ENCODE assay signal across 19 cellular contexts in genomic region chr10:111211756-111212155, GRCh38.
A peak's percentile ranks its signal among the peaks of the same experiment; 100 is the strongest.
DNase-seq lines count a peak whose midpoint lies in the region; ATAC-seq and TF ChIP-seq lines count a peak whose summit lies in the region.
"Had no signal": no experiment of that assay in that cellular context is flagged by ENCODE, and none has a peak within 500 bp of the region (broad histone marks: within the 10 kb centered on the region; RNA-seq: fewer than 3 reads in every experiment).

No MANE protein-coding gene starts in this region.

- TF ChIP-seq CTCF in PC-3 (conservative IDR thresholded peaks at IDR 0.05; ENCODE audit: low read depth, low read length) (no peak), fibroblast of villous mesenchyme (IDR thresholded peaks at IDR 0.05; ENCODE audit: insufficient read depth, low read depth, low read length) (no peak), smooth muscle cell (IDR thresholded peaks at IDR 0.05; ENCODE audit: borderline replicate concordance, insufficient read depth, poor library complexity, severe bottlenecking) (no peak)

- H3K4me2 ChIP-seq in PC-3 (ENCODE audit: low read length) (no peak overlapping the region), smooth muscle cell (peak overlapping the region; percentile 51)
- H3K4me2 ChIP-seq: BLaER1 treated with 17β-estradiol and CSF1 and Interleukin-3, amounts not matched to agents 10 nM and 100 nM; neural progenitor cell had no signal

- POLR2A ChIA-PET in PC-3 (lab: Charles Lee; ENCODE audit: unreplicated experiment) = no interaction called here

- ATAC-seq in PC-3 = no peak
- no peak for ATAC-seq in HG02938 (IDR thresholded peaks at IDR 0.05; ENCODE audit: unreplicated experiment)
- ATAC-seq in HG02642 (IDR thresholded peaks at IDR 0.05; ENCODE audit: poor library complexity, unreplicated experiment) = no peak
- ATAC-seq: mucosa of descending colon, T-helper 17 cell, upper lobe of right lung had no signal

- CTCF ChIA-PET in PC-3 (lab: Charles Lee) = no interaction called here

- H3K27me3 ChIP-seq in PC-3 (ENCODE audit: low read length) (no peaks in the 10 kb centered on the region), smooth muscle cell (ENCODE audit: low read depth) (no peaks in the 10 kb centered on the region), H7 (ENCODE audit: control insufficient read depth, insufficient read depth, low read length) (no peaks in the 10 kb centered on the region)
- H3K27me3 ChIP-seq: BLaER1 treated with 17β-estradiol and CSF1 and Interleukin-3, amounts not matched to agents 10 nM and 100 nM; neural progenitor cell; upper lobe of right lung had no signal

- no peaks in the 10 kb centered on the region for H3K9me3 ChIP-seq in PC-3 (ENCODE audit: low read length)
- H3K9me3 ChIP-seq in smooth muscle cell (replicated peaks; ENCODE audit: low read depth) = no peaks in the 10 kb centered on the region
- H3K9me3 ChIP-seq: BLaER1 treated with 17β-estradiol and CSF1 and Interleukin-3, amounts not matched to agents 10 nM and 100 nM; mucosa of descending colon; upper lobe of right lung had no signal

- H3F3A ChIP-seq in PC-3 (ENCODE audit: low read length, unreplicated experiment) (no peaks in the 10 kb centered on the region), smooth muscle cell (ENCODE audit: low read depth) (no peaks in the 10 kb centered on the region)

- DNase-seq in SIG-M5 treated with dmso at 0.1 percent for 504 hours (lab: John Stamatoyannopoulos, UW; ENCODE audit: unreplicated experiment) (peak; percentile 2), SIG-M5 (lab: John Stamatoyannopoulos, UW) (no peak), PC-3 (peak; percentile 67), fibroblast of villous mesenchyme (ENCODE audit: low read depth) (peak; percentile 41), smooth muscle cell (lab: John Stamatoyannopoulos, UW; ENCODE audit: unreplicated experiment) (no peak), H7 (no peak)
- DNase-seq: activated CD4-positive, alpha-beta T cell treated with anti-CD3 and anti-CD28 coated beads, Interleukin-2, amount 10 ng/mL, durations not matched to agents 7 days and 5 days; KG1; mucosa of descending colon; MV-4-11; NCI-H1694; NCI-H2227 treated with DMSO at 0.1 percent for 48 hours; T-helper 17 cell; upper lobe of right lung had no signal

- H3K36me3 ChIP-seq in PC-3 (ENCODE audit: low read depth, low read length) (no peaks in the 10 kb centered on the region), smooth muscle cell (ENCODE audit: low read depth) (no peaks in the 10 kb centered on the region), H7 (replicated peaks; ENCODE audit: control insufficient read depth, insufficient read depth, low read length) (no peaks in the 10 kb centered on the region)
- H3K36me3 ChIP-seq: BLaER1 treated with 17β-estradiol and CSF1 and Interleukin-3, amounts not matched to agents 10 nM and 100 nM; neural progenitor cell; upper lobe of right lung had no signal

- H3K9ac ChIP-seq in PC-3 (ENCODE audit: low read length) (no peak overlapping the region), smooth muscle cell (ENCODE audit: low read depth) (peak overlapping the region; percentile 0)
- H3K9ac ChIP-seq: BLaER1 treated with 17β-estradiol and CSF1 and Interleukin-3, amounts not matched to agents 10 nM and 100 nM; neural progenitor cell had no signal

- H3K4me3 ChIP-seq in PC-3 (ENCODE audit: low read length) (no peak overlapping the region), fibroblast of villous mesenchyme (ENCODE audit: low read depth, low read length) (no peak overlapping the region), smooth muscle cell (no peak overlapping the region), H7 (ENCODE audit: insufficient read depth, low read depth, low read length) (no peak overlapping the region)
- H3K4me3 ChIP-seq: BLaER1 treated with 17β-estradiol and CSF1 and Interleukin-3, amounts not matched to agents 10 nM and 100 nM; mucosa of descending colon; neural progenitor cell; upper lobe of right lung had no signal

- H3K79me2 ChIP-seq in PC-3 (ENCODE audit: low read length) (no peaks in the 10 kb centered on the region), smooth muscle cell (ENCODE audit: low read depth) (no peaks in the 10 kb centered on the region)

- 16% methylated on average over 3 of the region's 3 CpGs for WGBS in smooth muscle cell (ENCODE audit: low lambda C conversion rate)

- H2AFZ ChIP-seq in PC-3 (ENCODE audit: low read length) = no peak overlapping the region
- H2AFZ ChIP-seq in smooth muscle cell (ENCODE audit: low read depth) = no peak overlapping the region
- H2AFZ ChIP-seq: neural progenitor cell had no signal

- BruUV-seq in PC-3 (replicated peaks; lab: Mats Ljungman, UMichigan) = no TSS peak

- H3K27ac ChIP-seq in PC-3 (ENCODE audit: low read length) = no peak overlapping the region
- peak overlapping the region; percentile 66 for H3K27ac ChIP-seq in smooth muscle cell (ENCODE audit: low read depth)
- H3K27ac ChIP-seq: 22Rv1; BLaER1 treated with 17β-estradiol and CSF1 and Interleukin-3, amounts not matched to agents 10 nM and 100 nM; neural progenitor cell; upper lobe of right lung had no signal

- H3K4me1 ChIP-seq in PC-3 (ENCODE audit: insufficient read depth, low read length) = peaks cover 5% of the 10 kb centered on the region; the same call in 1 of the 2 replicates
- H3K4me1 ChIP-seq in smooth muscle cell (ENCODE audit: low read depth) = peaks cover 6% of the 10 kb centered on the region
- H3K4me1 ChIP-seq: BLaER1 treated with 17β-estradiol and CSF1 and Interleukin-3, amounts not matched to agents 10 nM and 100 nM; neural progenitor cell; upper lobe of right lung had no signal

- intact Hi-C loops in PC-3 (cut with micrococcal nuclease) = no loop called here

- H3K9me2 ChIP-seq in PC-3 (replicated peaks; ENCODE audit: low read length) = no peaks in the 10 kb centered on the region

- H4K20me1 ChIP-seq in PC-3 (ENCODE audit: low read length) (no peaks in the 10 kb centered on the region), smooth muscle cell (ENCODE audit: low read depth) (no peaks in the 10 kb centered on the region)
- H4K20me1 ChIP-seq: BLaER1 treated with 17β-estradiol and CSF1 and Interleukin-3, amounts not matched to agents 10 nM and 100 nM had no signal

Comparison
In these comparisons a context has a peak if more than half of its experiments do, and no peak if none do; other contexts are left out.
1. DNase-seq: peak in SIG-M5 treated with dmso at 0.1 percent for 504 hours (single experiment), PC-3 (single experiment) and fibroblast of villous mesenchyme (single experiment); none in SIG-M5 (single experiment), smooth muscle cell (single experiment) and H7 (single experiment).